ENCODE assay signal across 14 cellular contexts in the genomic region with DNA sequence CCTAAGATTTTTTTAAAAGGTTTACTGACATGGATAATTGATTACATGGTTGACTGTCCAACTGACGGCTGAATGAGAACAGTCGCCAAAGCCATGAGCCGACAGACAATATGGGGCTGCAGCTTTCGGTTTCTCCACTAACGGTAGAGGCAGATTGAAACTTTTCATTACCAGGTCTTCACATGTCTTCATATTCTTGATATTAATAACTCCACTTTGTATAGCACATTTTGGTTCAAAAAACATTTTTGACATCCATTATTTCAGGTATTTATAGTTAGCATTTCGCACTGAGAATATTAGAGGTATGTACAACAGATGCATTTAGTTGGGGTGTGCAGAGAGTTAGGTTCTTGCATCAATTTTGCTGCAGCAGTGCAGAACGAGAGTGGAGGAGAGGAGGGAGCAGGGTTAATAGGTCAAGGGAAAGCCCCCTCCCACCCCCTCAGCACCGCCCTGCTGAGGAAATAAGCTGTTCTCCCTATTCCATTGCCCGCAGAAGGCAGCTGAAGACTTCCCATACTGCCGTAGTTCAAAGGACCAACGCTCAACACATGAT.
A peak's percentile ranks its signal among the peaks of the same experiment; 100 is the strongest.
DNase-seq lines count a peak whose midpoint lies in the region; ATAC-seq and TF ChIP-seq lines count a peak whose summit lies in the region.
"Had no signal": no experiment of that assay in that cellular context is flagged by ENCODE, and none has a peak within 500 bp of the region (broad histone marks: within the 10 kb centered on the region; RNA-seq: fewer than 3 reads in every experiment).

No MANE protein-coding gene starts in this region.

- no peak for DNase-seq in dorsolateral prefrontal cortex
- no peak for DNase-seq in type B pancreatic cell (ENCODE audit: extremely low spot score, unreplicated experiment)
- no peak for DNase-seq in MCF 10A (ENCODE audit: unreplicated experiment)
- no peak for DNase-seq in NCI-H774 (lab: John Stamatoyannopoulos, UW)
- DNase-seq: colonic mucosa; hypothalamus; left ventricle myocardium superior; NK-92 treated with Interleukin-12 subunit alpha and Interleukin-12 subunit beta, amount 100 ng/mL, for 24 hours had no signal

- POLR2A ChIA-PET in MCF 10A (lab: Yijun Ruan, JAX): interaction anchor here (1.3 kb wide), 1 partner anchor 81 kb away, joined by 6 read pairs; no protein-coding TSS in a partner anchor

- no peaks in the 10 kb centered on the region for H3K27me3 Mint-ChIP-seq in type B pancreatic cell
- no peaks in the 10 kb centered on the region for H3K27me3 Mint-ChIP-seq in MCF 10A (ENCODE audit: insufficient read depth, unreplicated experiment)
- H3K27me3 Mint-ChIP-seq: activated naive CD4-positive, alpha-beta T cell treated with anti-CD3 and anti-CD28 coated beads, Interleukin-2, amount 50 U/mL, for 24 hours had no signal

- no TSS peak for BruUV-seq in MCF 10A (replicated peaks; lab: Mats Ljungman, UMichigan)

- H3K4me1 Mint-ChIP-seq in type B pancreatic cell (ENCODE audit: unreplicated experiment) (no peaks in the 10 kb centered on the region), MCF 10A (ENCODE audit: insufficient read depth, unreplicated experiment) (peaks cover 6% of the 10 kb centered on the region)
- H3K4me1 Mint-ChIP-seq: activated naive CD4-positive, alpha-beta T cell treated with anti-CD3 and anti-CD28 coated beads, Interleukin-2, amount 50 U/mL, for 24 hours had no signal

- H3K9me3 Mint-ChIP-seq in type B pancreatic cell (peaks cover 7% of the 10 kb centered on the region), MCF 10A (ENCODE audit: unreplicated experiment) (peaks cover 5% of the 10 kb centered on the region)
- H3K9me3 Mint-ChIP-seq: activated naive CD4-positive, alpha-beta T cell treated with anti-CD3 and anti-CD28 coated beads, Interleukin-2, amount 50 U/mL, for 24 hours; natural killer cell treated with Interleukin-12 subunit alpha and Interleukin-12 subunit beta and Interleukin-15 and Interleukin-18, amount 100 ng/mL, for 72 hours had no signal

- ATAC-seq in GM19025 (IDR thresholded peaks at IDR 0.05; ENCODE audit: low read depth, unreplicated experiment) (peak; percentile 54), HG03439 (IDR thresholded peaks at IDR 0.05; ENCODE audit: unreplicated experiment) (peak; percentile 62), HG03571 (IDR thresholded peaks at IDR 0.05; ENCODE audit: unreplicated experiment) (no peak)
- ATAC-seq: left ventricle myocardium superior; natural killer cell treated with Interleukin-12 subunit alpha and Interleukin-12 subunit beta and Interleukin-15 and Interleukin-18, amount 100 ng/mL, for 72 hours had no signal

- H3K27me3 ChIP-seq in dorsolateral prefrontal cortex: no peaks in the 10 kb centered on the region
- H3K27me3 ChIP-seq: colonic mucosa had no signal

- intact Hi-C loops in dorsolateral prefrontal cortex (cut with DNase I): no loop called here
- intact Hi-C loops in MCF 10A (cut with micrococcal nuclease): no loop called here

- H3K4me3 Mint-ChIP-seq in type B pancreatic cell (no peak overlapping the region), MCF 10A (ENCODE audit: unreplicated experiment) (no peak overlapping the region)
- H3K4me3 Mint-ChIP-seq: activated naive CD4-positive, alpha-beta T cell treated with anti-CD3 and anti-CD28 coated beads, Interleukin-2, amount 50 U/mL, for 24 hours; natural killer cell treated with Interleukin-12 subunit alpha and Interleukin-12 subunit beta and Interleukin-15 and Interleukin-18, amount 100 ng/mL, for 72 hours had no signal

- TF ChIP-seq CTCF in dorsolateral prefrontal cortex (IDR thresholded peaks at IDR 0.05 in 54 of 56, conservative IDR thresholded peaks at IDR 0.05 in 2 of 56; ENCODE audit: low read depth in 1 of 56, partially characterized antibody in 56 of 56) (no peak), type B pancreatic cell (conservative IDR thresholded peaks at IDR 0.05) (no peak), MCF 10A (IDR thresholded peaks at IDR 0.05; ENCODE audit: unreplicated experiment) (no peak)

- peak overlapping the region in 1 of 59 donors; percentile 5 for H3K27ac ChIP-seq in dorsolateral prefrontal cortex
- H3K27ac ChIP-seq: colonic mucosa had no signal

- CTCF ChIA-PET in MCF 10A (lab: Yijun Ruan, JAX): interaction anchor here (0.7 kb wide), 1 partner anchor 83 kb away, joined by 3 read pairs; no protein-coding TSS in a partner anchor

- H3K36me3 Mint-ChIP-seq in type B pancreatic cell: no peaks in the 10 kb centered on the region
- H3K36me3 Mint-ChIP-seq in MCF 10A (ENCODE audit: insufficient read depth, unreplicated experiment): no peaks in the 10 kb centered on the region
- H3K36me3 Mint-ChIP-seq: activated naive CD4-positive, alpha-beta T cell treated with anti-CD3 and anti-CD28 coated beads, Interleukin-2, amount 50 U/mL, for 24 hours had no signal

- H3K4me3 ChIP-seq in dorsolateral prefrontal cortex: peak overlapping the region in 37 of 59 donors; percentile 3 to 51 (median 27)
- H3K4me3 ChIP-seq: colonic mucosa, smooth muscle cell had no signal

- peak overlapping the region; percentile 24 for H3K27ac Mint-ChIP-seq in type B pancreatic cell
- H3K27ac Mint-ChIP-seq in MCF 10A (ENCODE audit: low read depth, unreplicated experiment): no peak overlapping the region
- H3K27ac Mint-ChIP-seq: activated naive CD4-positive, alpha-beta T cell treated with anti-CD3 and anti-CD28 coated beads, Interleukin-2, amount 50 U/mL, for 24 hours; natural killer cell treated with Interleukin-12 subunit alpha and Interleukin-12 subunit beta and Interleukin-15 and Interleukin-18, amount 100 ng/mL, for 72 hours had no signal
